ENCODE assay signal across 27 cellular contexts in the genomic region with DNA sequence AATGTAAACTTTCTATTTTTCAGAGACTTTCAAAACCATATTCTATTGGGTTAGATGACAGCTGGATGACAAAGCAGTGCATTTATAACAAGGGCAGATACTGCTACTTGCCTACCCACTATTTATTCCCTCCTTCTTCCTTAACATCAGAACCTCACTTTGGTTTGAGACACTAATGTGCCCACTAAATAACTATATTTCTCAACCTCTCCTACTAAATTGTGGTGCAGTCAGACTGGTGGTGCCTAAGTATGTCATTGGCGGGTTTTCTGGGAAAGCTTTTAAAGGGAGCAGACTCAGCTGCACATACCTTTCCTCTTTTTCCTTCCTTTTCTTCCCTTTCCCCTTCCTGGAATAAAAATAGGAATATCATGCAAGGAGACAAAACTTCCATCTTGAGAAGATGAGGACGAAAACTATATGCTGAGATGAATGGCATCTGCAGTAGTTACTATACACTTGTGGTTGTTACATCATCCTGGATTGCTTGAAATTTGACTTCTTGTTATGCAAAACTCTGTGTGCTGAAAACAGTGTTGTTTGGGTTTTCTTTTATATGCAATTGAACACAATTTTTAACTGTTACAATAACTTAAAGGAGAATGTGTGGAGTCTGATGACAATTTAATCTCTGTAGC. TPM values are rescaled to one million over a fixed set of nuclear protein-coding genes. Genes with fewer than 3 reads are reported as not detected.
DNase-seq lines count a peak whose midpoint lies in the region; TF ChIP-seq lines count a peak whose summit lies in the region.
"Had no signal": no experiment of that assay in that cellular context is flagged by ENCODE, and none has a peak within 500 bp of the region (broad histone marks: within the 10 kb centered on the region; RNA-seq: fewer than 3 reads in every experiment).

No MANE protein-coding gene starts in this region.

- H3K27me3 Mint-ChIP-seq in HFFc6 (ENCODE audit: insufficient read depth), result no peaks in the 10 kb centered on the region; the same call in 1 of the 2 replicates
- H3K27me3 Mint-ChIP-seq: activated B cell treated with CpG ODN at 0.5 μM for 24 hours; activated CD4-positive, alpha-beta memory T cell treated with anti-CD3 and anti-CD28 coated beads, Interleukin-2, amount 10 ng/mL, durations not matched to agents 7 days and 5 days; IgD-negative memory B cell; stimulated activated naive CD8-positive, alpha-beta T cell treated with anti-CD3 and anti-CD28 coated beads, Interleukin-15, Interleukin-2, amounts not matched to agents 100 ng/mL and 50 ng/mL, for 24 hours had no signal

- no peaks in the 10 kb centered on the region for H3K36me3 ChIP-seq in H7 (replicated peaks; ENCODE audit: control insufficient read depth, insufficient read depth, low read length)
- H3K36me3 ChIP-seq: BE2C, cardiac muscle cell, gastrocnemius medialis, pancreas, right atrium auricular region, thyroid gland had no signal

- H3K4me3 Mint-ChIP-seq in HFFc6, result no peak overlapping the region; the same call in 1 of the 2 replicates
- H3K4me3 Mint-ChIP-seq: activated B cell treated with CpG ODN at 0.5 μM for 24 hours; activated CD4-positive, alpha-beta memory T cell treated with anti-CD3 and anti-CD28 coated beads, Interleukin-2, amount 10 ng/mL, durations not matched to agents 7 days and 5 days; IgD-negative memory B cell; stimulated activated naive CD8-positive, alpha-beta T cell treated with anti-CD3 and anti-CD28 coated beads, Interleukin-15, Interleukin-2, amounts not matched to agents 100 ng/mL and 50 ng/mL, for 24 hours had no signal

- H3K4me1 Mint-ChIP-seq in HFFc6 (ENCODE audit: low read depth), result peaks cover 61% of the 10 kb centered on the region
- H3K4me1 Mint-ChIP-seq: activated B cell treated with CpG ODN at 0.5 μM for 24 hours; activated CD4-positive, alpha-beta memory T cell treated with anti-CD3 and anti-CD28 coated beads, Interleukin-2, amount 10 ng/mL, durations not matched to agents 7 days and 5 days; IgD-negative memory B cell had no signal

- peaks cover 21% of the 10 kb centered on the region for H3K36me3 Mint-ChIP-seq in HFFc6 (ENCODE audit: low read depth)

- DNase-seq in HFFc6, result no peak
- peak; percentile 27 for DNase-seq in amniotic epithelial cell (ENCODE audit: low read depth)
- DNase-seq in fibroblast of villous mesenchyme (ENCODE audit: low read depth), result peak; percentile 73
- DNase-seq in NCI-H2107 treated with DMSO at 0.1 percent for 48 hours (lab: John Stamatoyannopoulos, UW; ENCODE audit: unreplicated experiment), result no peak
- no peak for DNase-seq in cerebellar cortex (ENCODE audit: low spot score)
- DNase-seq in activated CD4-positive, alpha-beta T cell treated with anti-CD3 and anti-CD28 coated beads, Interleukin-2, amount 50 U/mL, for 4 hours, result no peak
- DNase-seq in H7, result no peak
- DNase-seq: activated B cell treated with CpG ODN at 0.5 μM for 24 hours; activated CD4-positive, alpha-beta memory T cell treated with anti-CD3 and anti-CD28 coated beads, Interleukin-2, amount 10 ng/mL, durations not matched to agents 7 days and 5 days; activated gamma-delta T cell treated with Interleukin-2 at 50 U/mL for 16 hours; activated T-cell treated with anti-CD3 and anti-CD28 coated beads for 4 hours; amniotic stem cell; BE2C; Caco-2; dorsolateral prefrontal cortex; gastrocnemius medialis; kidney; NCI-H2081 treated with DMSO at 0.1 percent for 48 hours; NCI-H526; pancreas; stimulated activated CD4-positive, alpha-beta T cell treated with anti-CD3 and anti-CD28 coated beads, Interleukin-12 subunit alpha, Interleukin-12 subunit beta, amount 100 ng/mL, for 4 hours; thyroid gland had no signal

- H3K27ac Mint-ChIP-seq in HFFc6, result peak overlapping the region; percentile 25
- H3K27ac Mint-ChIP-seq: activated B cell treated with CpG ODN at 0.5 μM for 24 hours; activated CD4-positive, alpha-beta memory T cell treated with anti-CD3 and anti-CD28 coated beads, Interleukin-2, amount 10 ng/mL, durations not matched to agents 7 days and 5 days; IgD-negative memory B cell; stimulated activated naive CD8-positive, alpha-beta T cell treated with anti-CD3 and anti-CD28 coated beads, Interleukin-15, Interleukin-2, amounts not matched to agents 100 ng/mL and 50 ng/mL, for 24 hours had no signal

- TF ChIP-seq CTCF in HFFc6 (IDR thresholded peaks at IDR 0.05) (no peak), fibroblast of villous mesenchyme (IDR thresholded peaks at IDR 0.05; ENCODE audit: insufficient read depth, low read depth, low read length) (no peak)

- no peaks in the 10 kb centered on the region for H3K27me3 ChIP-seq in H7 (ENCODE audit: control insufficient read depth, insufficient read depth, low read length)
- H3K27me3 ChIP-seq: BE2C, cardiac muscle cell, dorsolateral prefrontal cortex, gastrocnemius medialis, pancreas, right atrium auricular region, thyroid gland had no signal

- H3K4me3 ChIP-seq in fibroblast of villous mesenchyme (ENCODE audit: low read depth, low read length) (peak overlapping the region; percentile 2), H7 (ENCODE audit: insufficient read depth, low read depth, low read length) (no peak overlapping the region)
- H3K4me3 ChIP-seq: cardiac muscle cell, dorsolateral prefrontal cortex, gastrocnemius medialis, pancreas, right atrium auricular region, thyroid gland had no signal

- H3K9me3 Mint-ChIP-seq in HFFc6, result peaks cover 4% of the 10 kb centered on the region
- H3K9me3 Mint-ChIP-seq: activated B cell treated with CpG ODN at 0.5 μM for 24 hours had no signal

RNA-seq across cellular contexts. Expression of gene PRR16, which starts 43.8 kb away (rescaled TPM):
- 10 to 100 TPM; 53.5 to 74.0 (median 61.2) TPM for total RNA-seq in HFFc6 (2021; fragmentation: NEBNext Ultra II Directional; extraction: Animal tissue kit (Norgen Biotek cat#: 25700))
- total RNA-seq in fibroblast of villous mesenchyme, result 11.6 and 22.0 TPM in 2 replicates
- total RNA-seq in H7 (2014; rRNA removed; shearing (Covaris generic)), result 0.67 TPM in 1 of 2 replicates, not detected in the other
- total RNA-seq: activated CD4-positive, alpha-beta memory T cell treated with anti-CD3 and anti-CD28 coated beads, Interleukin-2, amount 10 ng/mL, durations not matched to agents 7 days and 5 days; Caco-2; lung microvascular endothelial cell had no signal

Comparison
In these comparisons a context has a peak if more than half of its experiments do, and no peak if none do; other contexts are left out.
1. DNase-seq: peak in amniotic epithelial cell (single experiment) and fibroblast of villous mesenchyme (single experiment); none in HFFc6 (single experiment), NCI-H2107 treated with DMSO at 0.1 percent for 48 hours (single experiment), cerebellar cortex (single experiment), activated CD4-positive, alpha-beta T cell treated with anti-CD3 and anti-CD28 coated beads, Interleukin-2, amount 50 U/mL, for 4 hours (0 of 2) and H7 (single experiment).